ENCODE assay signal across 8 cellular contexts in genomic region chr4:56817840-56818491, GRCh38. TPM values are rescaled to one million over a fixed set of nuclear protein-coding genes. Genes with fewer than 3 reads are reported as not detected.
DNase-seq lines count a peak whose midpoint lies in the region; ATAC-seq, FAIRE-seq and TF ChIP-seq lines count a peak whose summit lies in the region.

No MANE protein-coding gene starts in this region.

- no peak overlapping the region for H3K9ac ChIP-seq in MM.1S (ENCODE audit: low read length)

- no peak for TF ChIP-seq CTCF in MM.1S (IDR thresholded peaks at IDR 0.05; ENCODE audit: low read length)
- TF ChIP-seq CTCF in fibroblast of villous mesenchyme (IDR thresholded peaks at IDR 0.05; ENCODE audit: insufficient read depth, low read depth, low read length), result no peak
- no peak for TF ChIP-seq CTCF in uterus (IDR thresholded peaks at IDR 0.05)

- H3K27ac ChIP-seq in MM.1S (ENCODE audit: low read length) (peak overlapping the region; percentile 39; the same call in 1 of the 2 replicates), uterus (no peak overlapping the region)

- FAIRE-seq in GM18507 (lab: Jason Lieb, UNC), result peak; percentile 89

- intact Hi-C loops in uterus (cut with DNase I; ENCODE audit: low total_unique reads), result no loop called here

- DNase-seq in GM18507 (ENCODE audit: extremely low spot score, insufficient read length, low read depth), result peak; percentile 39
- DNase-seq in MM.1S, result peak; percentile 75
- DNase-seq in fibroblast of villous mesenchyme (ENCODE audit: low read depth), result peak; percentile 35
- DNase-seq in NCI-H345 (lab: John Stamatoyannopoulos, UW), result no peak
- no peak for DNase-seq in HuH-7 (ENCODE audit: low spot score)
- DNase-seq in GOT3 (lab: John Stamatoyannopoulos, UW), result no peak
- DNase-seq in uterus, result no peak

- H2AFZ ChIP-seq in MM.1S (ENCODE audit: low read length), result no peak overlapping the region

- H3F3A ChIP-seq in MM.1S (ENCODE audit: insufficient read depth, low read length), result peaks cover 14% of the 10 kb centered on the region

- H4K20me1 ChIP-seq in MM.1S (ENCODE audit: insufficient read depth, low read length), result no peaks in the 10 kb centered on the region

- no peaks in the 10 kb centered on the region for H3K9me3 ChIP-seq in MM.1S (replicated peaks; ENCODE audit: insufficient read depth, low read length)
- H3K9me3 ChIP-seq in uterus, result no peaks in the 10 kb centered on the region

- peaks cover 30% of the 10 kb centered on the region for H3K4me1 ChIP-seq in MM.1S (ENCODE audit: low read length)
- H3K4me1 ChIP-seq in uterus, result no peaks in the 10 kb centered on the region

- TF ChIP-seq POLR2A in uterus (IDR thresholded peaks at IDR 0.05), result no peak

- peak; percentile 92 for ATAC-seq in GM21786 (IDR thresholded peaks at IDR 0.05; ENCODE audit: unreplicated experiment)

- no peaks in the 10 kb centered on the region for H3K79me2 ChIP-seq in MM.1S (ENCODE audit: low read length)

- H3K9me2 ChIP-seq in MM.1S (replicated peaks; ENCODE audit: insufficient read depth, low read length), result no peaks in the 10 kb centered on the region

- H3K4me2 ChIP-seq in MM.1S (ENCODE audit: low read depth, low read length), result peak overlapping the region; percentile 56

- H3K4me3 ChIP-seq in MM.1S (ENCODE audit: low read length), result no peak overlapping the region
- H3K4me3 ChIP-seq in fibroblast of villous mesenchyme (ENCODE audit: low read depth, low read length), result no peak overlapping the region
- H3K4me3 ChIP-seq in uterus, result no peak overlapping the region

- H3K27me3 ChIP-seq in MM.1S (replicated peaks; ENCODE audit: insufficient read depth, low read length) (peaks cover 4% of the 10 kb centered on the region; the same call in 1 of the 2 replicates), uterus (peaks cover 0 to 9% of the 10 kb centered on the region in 2 donors)

- H3K36me3 ChIP-seq in MM.1S (replicated peaks; ENCODE audit: insufficient read depth, low read length), result no peaks in the 10 kb centered on the region
- H3K36me3 ChIP-seq in uterus, result no peaks in the 10 kb centered on the region

RNA-seq across cellular contexts. Expression of gene SPINK2, which starts 3.5 kb away (rescaled TPM):
- total RNA-seq in fibroblast of villous mesenchyme (not detected in 2 replicates), uterus (not detected)

Comparison
In these comparisons a context has a peak if more than half of its experiments do, and no peak if none do; other contexts are left out.
1. DNase-seq: peak in GM18507 (single experiment), MM.1S (single experiment) and fibroblast of villous mesenchyme (single experiment); none in NCI-H345 (single experiment), HuH-7 (single experiment), GOT3 (single experiment) and uterus (0 of 2).